In the genomic region with DNA sequence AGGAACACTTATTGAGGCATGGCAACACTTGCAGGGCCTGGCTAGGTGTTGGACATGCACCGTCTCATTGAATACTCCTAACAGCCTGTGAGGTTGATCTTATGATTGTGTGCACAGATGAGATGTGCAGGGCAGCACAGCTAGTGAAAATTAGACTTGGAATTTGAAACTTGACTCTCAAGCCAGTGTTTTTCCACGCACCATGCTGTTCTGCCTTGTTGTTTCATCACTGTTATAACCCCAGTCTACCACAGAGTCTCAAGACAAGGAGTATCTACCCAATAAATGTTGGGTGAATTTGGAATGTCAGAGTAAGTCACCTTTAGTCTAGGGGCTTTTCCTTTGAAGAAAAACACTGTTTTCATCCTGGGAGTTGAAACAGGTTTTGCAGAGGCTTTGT, we compare ENCODE assay signal across 23 cellular contexts. TPM values are rescaled to one million over a fixed set of nuclear protein-coding genes. Genes with fewer than 3 reads are reported as not detected.
"Had no signal": no experiment of that assay in that cellular context is flagged by ENCODE, and none has a peak within 500 bp of the region (broad histone marks: within the 10 kb centered on the region; RNA-seq: fewer than 3 reads in every experiment).

No MANE protein-coding gene starts in this region.

- H3K4me3 Mint-ChIP-seq: activated naive CD8-positive, alpha-beta T cell; naive thymus-derived CD4-positive, alpha-beta T cell; T-helper 2 cell treated with Interferon-gamma antibody and Interleukin-4, amounts not matched to agents 5 μg/mL and 100 μg/mL, for 36 hours had no signal

- H3K36me3 Mint-ChIP-seq: activated naive CD8-positive, alpha-beta T cell; naive thymus-derived CD4-positive, alpha-beta T cell had no signal

- H3K9me3 Mint-ChIP-seq: T-helper 2 cell treated with Interferon-gamma antibody and Interleukin-4, amounts not matched to agents 5 μg/mL and 100 μg/mL, for 36 hours had no signal

- H3K36me3 ChIP-seq: adrenal gland, ascending aorta, breast epithelium, colonic mucosa, esophagus squamous epithelium, left lung, spleen, transverse colon had no signal

- H3K4me3 ChIP-seq: adrenal gland, ascending aorta, breast epithelium, colonic mucosa, esophagus squamous epithelium, left lung, lung, spleen, transverse colon had no signal

- ATAC-seq: left lung; naive thymus-derived CD4-positive, alpha-beta T cell; right cardiac atrium had no signal

- H3K9me3 ChIP-seq: adrenal gland, ascending aorta, breast epithelium, colonic mucosa, esophagus squamous epithelium, left lung, spleen, transverse colon had no signal

- H3K27ac Mint-ChIP-seq: activated naive CD8-positive, alpha-beta T cell; naive thymus-derived CD4-positive, alpha-beta T cell; T-helper 2 cell treated with Interferon-gamma antibody and Interleukin-4, amounts not matched to agents 5 μg/mL and 100 μg/mL, for 36 hours had no signal

- H3K4me1 ChIP-seq: adrenal gland, ascending aorta, breast epithelium, colonic mucosa, esophagus squamous epithelium, left lung, spleen, transverse colon had no signal

- H3K27ac ChIP-seq: adrenal gland, ascending aorta, breast epithelium, colonic mucosa, epithelial cell of prostate, esophagus squamous epithelium, left lung, spleen, transverse colon had no signal

- DNase-seq: activated CD4-positive, alpha-beta T cell treated with anti-CD3 and anti-CD28 coated beads for 4 hours; activated CD4-positive, alpha-beta T cell treated with anti-CD3 and anti-CD28 coated beads, Interleukin-2, amount 50 U/mL, for 4 hours; activated effector memory CD4-positive, alpha-beta T cell treated with Interleukin-2 at 50 U/mL for 16 hours; activated naive CD4-positive, alpha-beta T cell treated with Interleukin-2 at 50 U/mL for 16 hours; activated T-cell treated with anti-CD3 and anti-CD28 coated beads for 4 hours; adrenal gland; colonic mucosa; effector CD8-positive, alpha-beta T cell; esophagus squamous epithelium; left lung; naive thymus-derived CD4-positive, alpha-beta T cell; occipital lobe; right cardiac atrium; spleen; stimulated activated naive CD4-positive, alpha-beta T cell treated with Interleukin-2 at 50 U/mL for 16 hours; T-helper 1 cell; transverse colon had no signal

- H3K27me3 ChIP-seq: adrenal gland, ascending aorta, breast epithelium, colonic mucosa, esophagus squamous epithelium, left lung, spleen, transverse colon had no signal

- H3K4me1 Mint-ChIP-seq: naive thymus-derived CD4-positive, alpha-beta T cell had no signal

RNA-seq across cellular contexts. Expression of gene LRIG3, which starts 55.8 kb away (rescaled TPM):
- polyA plus RNA-seq: naive thymus-derived CD4-positive, alpha-beta T cell had no signal
